In the genomic region with DNA sequence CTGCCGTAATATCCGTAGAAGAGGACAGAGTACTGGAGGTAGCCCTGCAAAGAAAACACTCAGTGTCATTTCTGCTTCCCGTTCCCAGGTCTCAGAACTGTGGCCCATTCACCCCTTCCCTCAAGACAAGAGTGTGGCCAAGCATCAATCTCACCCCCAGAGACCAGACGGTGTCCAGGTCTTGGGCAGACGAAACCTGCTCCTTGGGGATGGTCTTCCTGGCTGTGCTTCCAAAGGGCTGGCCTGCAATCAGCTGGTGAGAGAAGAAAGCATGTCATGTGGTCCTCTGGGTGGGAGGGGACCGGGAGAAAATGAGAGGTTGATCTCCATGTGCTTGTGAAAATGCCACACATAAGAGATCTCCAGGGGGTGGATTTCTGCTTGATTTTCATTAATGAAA, we compare ENCODE assay signal across 21 cellular contexts. TPM values are rescaled to one million over a fixed set of nuclear protein-coding genes. Genes with fewer than 3 reads are reported as not detected.
A peak's percentile ranks its signal among the peaks of the same experiment; 100 is the strongest.
DNase-seq lines count a peak whose midpoint lies in the region; ATAC-seq and TF ChIP-seq lines count a peak whose summit lies in the region.
"Had no signal": no experiment of that assay in that cellular context is flagged by ENCODE, and none has a peak within 500 bp of the region (broad histone marks: within the 10 kb centered on the region; RNA-seq: fewer than 3 reads in every experiment).

No MANE protein-coding gene starts in this region.

- H2BK12ac ChIP-seq in neuronal stem cell (ENCODE audit: low read length) = no peak overlapping the region
- no peak overlapping the region for H2BK12ac ChIP-seq in trophoblast cell (ENCODE audit: low read length)

- intact Hi-C loops in esophagus muscularis mucosa (cut with DNase I) (no loop called here), natural killer cell (cut with micrococcal nuclease) (no loop called here)

- no peak overlapping the region for H3K27ac Mint-ChIP-seq in natural killer cell
- H3K27ac Mint-ChIP-seq: CD14-positive monocyte; CD4-positive, alpha-beta memory T cell; CD4-positive, CD25-positive, alpha-beta regulatory T cell; CD8-positive, alpha-beta memory T cell had no signal

- TF ChIP-seq CTCF in esophagus muscularis mucosa (IDR thresholded peaks at IDR 0.05) = no peak
- TF ChIP-seq CTCF in natural killer cell (IDR thresholded peaks at IDR 0.05) = no peak

- TF ChIP-seq POLR2A in esophagus muscularis mucosa (IDR thresholded peaks at IDR 0.05; ENCODE audit: low read depth) = no peak

- H3K36me3 Mint-ChIP-seq in natural killer cell = no peaks in the 10 kb centered on the region
- H3K36me3 Mint-ChIP-seq: CD14-positive monocyte; CD4-positive, alpha-beta memory T cell had no signal

- H3K23ac ChIP-seq in neuronal stem cell (ENCODE audit: low read depth, low read length, poor library complexity) (no peak overlapping the region), trophoblast cell (ENCODE audit: low read length) (no peak overlapping the region)

- H2AFZ ChIP-seq in neuronal stem cell (ENCODE audit: low read length) = no peak overlapping the region
- H2AFZ ChIP-seq in trophoblast cell (ENCODE audit: insufficient read depth, low read length, poor library complexity) = no peak overlapping the region

- H3K27me3 Mint-ChIP-seq in natural killer cell (ENCODE audit: low read depth in 2 of 2) = peaks cover 5 to 14% of the 10 kb centered on the region in 2 donors

- no peak overlapping the region for H3K4me3 ChIP-seq in esophagus muscularis mucosa
- H3K4me3 ChIP-seq in neuronal stem cell (ENCODE audit: low read length in 2 of 2) = no peak overlapping the region
- H3K4me3 ChIP-seq in trophoblast cell (ENCODE audit: low read depth, low read length) = peak overlapping the region; percentile 10
- H3K4me3 ChIP-seq: BLaER1 had no signal

- H3K79me1 ChIP-seq in neuronal stem cell (ENCODE audit: low read depth, low read length) = no peaks in the 10 kb centered on the region
- no peaks in the 10 kb centered on the region for H3K79me1 ChIP-seq in trophoblast cell (ENCODE audit: low read length)

- H4K91ac ChIP-seq in neuronal stem cell (ENCODE audit: low read depth, low read length, poor library complexity) (no peak overlapping the region), trophoblast cell (ENCODE audit: low read depth, low read length) (no peak overlapping the region)

- DNase-seq in G401 (ENCODE audit: low spot score) (peak; percentile 34), esophagus muscularis mucosa (ENCODE audit: extremely low spot score) (peak; percentile 80), neuronal stem cell (ENCODE audit: low spot score) (no peak), trophoblast cell (no peak), natural killer cell (no peak), GF-D8 (lab: John Stamatoyannopoulos, UW) (no peak), T-helper 9 cell (no peak)
- DNase-seq: 8988T; ACHN; BE2C; Calu3; CD4-positive, alpha-beta memory T cell; CD4-positive, CD25-positive, alpha-beta regulatory T cell; CD8-positive, alpha-beta memory T cell; COR-L47; DMS79 treated with DMSO at 0.1 percent for 48 hours; GDM1 had no signal

- no peak overlapping the region for H2BK5ac ChIP-seq in neuronal stem cell (ENCODE audit: low read length)
- H2BK5ac ChIP-seq in trophoblast cell (ENCODE audit: low read depth, low read length, poor library complexity) = no peak overlapping the region

- no peaks in the 10 kb centered on the region for H3K4me1 Mint-ChIP-seq in natural killer cell
- H3K4me1 Mint-ChIP-seq: CD14-positive monocyte; CD4-positive, alpha-beta memory T cell; CD8-positive, alpha-beta memory T cell had no signal

- no peak overlapping the region for H4K12ac ChIP-seq in trophoblast cell (ENCODE audit: low read depth, low read length)

- H3K4me2 ChIP-seq in neuronal stem cell (ENCODE audit: insufficient read depth, low read length, poor library complexity, severe bottlenecking) = no peak overlapping the region
- H3K4me2 ChIP-seq in trophoblast cell (ENCODE audit: low read length) = no peak overlapping the region
- H3K4me2 ChIP-seq: BLaER1 had no signal

- no peaks in the 10 kb centered on the region for H3K36me3 ChIP-seq in esophagus muscularis mucosa
- no peaks in the 10 kb centered on the region for H3K36me3 ChIP-seq in neuronal stem cell (replicated peaks in 1 of 2; ENCODE audit: control insufficient read depth in 2 of 2, insufficient read depth in 2 of 2, low read length in 2 of 2)
- no peaks in the 10 kb centered on the region for H3K36me3 ChIP-seq in trophoblast cell (ENCODE audit: control insufficient read depth in 1 of 2, insufficient read depth in 2 of 2, low read length in 2 of 2)
- H3K36me3 ChIP-seq: BE2C, BLaER1 had no signal

- H2AK5ac ChIP-seq in neuronal stem cell (ENCODE audit: low read depth, low read length) (no peak overlapping the region), trophoblast cell (ENCODE audit: low read length) (no peak overlapping the region)

- H2BK15ac ChIP-seq in neuronal stem cell (ENCODE audit: low read length) = no peak overlapping the region

- H2BK120ac ChIP-seq in neuronal stem cell (ENCODE audit: low read depth, low read length) (no peak overlapping the region), trophoblast cell (ENCODE audit: insufficient read depth, low read length, poor library complexity) (no peak overlapping the region)

- in situ Hi-C loops in G401 (cut with HindIII; ENCODE audit: low sequenced_read_pairs) = no loop called here

- H3K4ac ChIP-seq in neuronal stem cell (ENCODE audit: low read length) (no peak overlapping the region), trophoblast cell (ENCODE audit: low read depth, low read length) (no peak overlapping the region)

- H3K27ac ChIP-seq in esophagus muscularis mucosa (replicated peaks in 1 of 4) (no peak overlapping the region), neuronal stem cell (replicated peaks; ENCODE audit: low read length) (no peak overlapping the region), trophoblast cell (ENCODE audit: low read depth, low read length) (no peak overlapping the region)
- H3K27ac ChIP-seq: BLaER1 had no signal

- H3K14ac ChIP-seq in neuronal stem cell (ENCODE audit: low read length) (no peak overlapping the region), trophoblast cell (ENCODE audit: low read length) (no peak overlapping the region)

- no peak overlapping the region for H3K4me3 Mint-ChIP-seq in natural killer cell
- H3K4me3 Mint-ChIP-seq: CD14-positive monocyte; CD4-positive, alpha-beta memory T cell; CD4-positive, CD25-positive, alpha-beta regulatory T cell; CD8-positive, alpha-beta memory T cell had no signal

- WGBS in esophagus muscularis mucosa = 92% methylated on average over 6 of the region's 6 CpGs
- no CpG with 5 or more reads among the region's 6 CpGs for WGBS in neuronal stem cell (ENCODE audit: extremely low coverage in 2 of 2, insufficient read length in 2 of 2, insufficient replicate concordance in 1 of 2), 2 donors
- no CpG with 5 or more reads among the region's 6 CpGs for WGBS in trophoblast cell (ENCODE audit: extremely low coverage, insufficient coverage, insufficient read length)

- no peaks in the 10 kb centered on the region for H3K9me3 Mint-ChIP-seq in natural killer cell
- H3K9me3 Mint-ChIP-seq: CD14-positive monocyte; CD4-positive, CD25-positive, alpha-beta regulatory T cell; CD8-positive, alpha-beta memory T cell had no signal

- H3K4me1 ChIP-seq in esophagus muscularis mucosa = no peaks in the 10 kb centered on the region
- peaks cover 0 to 1% of the 10 kb centered on the region in 2 donors for H3K4me1 ChIP-seq in neuronal stem cell (ENCODE audit: control insufficient read depth in 2 of 2, insufficient read depth in 1 of 2, low read depth in 1 of 2, low read length in 2 of 2)
- H3K4me1 ChIP-seq in trophoblast cell (ENCODE audit: control insufficient read depth in 1 of 2, insufficient read depth in 2 of 2, low read length in 2 of 2) = no peaks in the 10 kb centered on the region
- H3K4me1 ChIP-seq: BE2C, BLaER1 had no signal

- ATAC-seq in natural killer cell = no peak

- H3K9me3 ChIP-seq in esophagus muscularis mucosa = no peaks in the 10 kb centered on the region
- no peaks in the 10 kb centered on the region for H3K9me3 ChIP-seq in neuronal stem cell (replicated peaks in 1 of 2; ENCODE audit: control insufficient read depth in 2 of 2, insufficient read depth in 1 of 2, low read depth in 1 of 2, low read length in 2 of 2)
- peaks cover 2% of the 10 kb centered on the region for H3K9me3 ChIP-seq in trophoblast cell (ENCODE audit: insufficient read depth, low read depth, low read length)
- H3K9me3 ChIP-seq: BE2C, BLaER1 had no signal

- H3K9ac ChIP-seq in neuronal stem cell (ENCODE audit: low read depth, low read length, poor library complexity) (no peak overlapping the region), trophoblast cell (ENCODE audit: low read length) (no peak overlapping the region)
- H3K9ac ChIP-seq: BLaER1 had no signal

- H3K27me3 ChIP-seq in esophagus muscularis mucosa = no peaks in the 10 kb centered on the region
- peaks cover 0 to 4% (median 0%) of the 10 kb centered on the region in 3 experiments for H3K27me3 ChIP-seq in neuronal stem cell (ENCODE audit: control insufficient read depth in 3 of 3, insufficient read depth in 3 of 3, low read depth in 1 of 3, low read length in 3 of 3)
- no peaks in the 10 kb centered on the region for H3K27me3 ChIP-seq in trophoblast cell (ENCODE audit: insufficient read depth, low read length)
- H3K27me3 ChIP-seq: BLaER1 had no signal

- H4K8ac ChIP-seq in neuronal stem cell (ENCODE audit: low read depth, low read length) = no peak overlapping the region
- H4K8ac ChIP-seq in trophoblast cell (ENCODE audit: low read depth, low read length) = no peak overlapping the region

- no peak for TF ChIP-seq EP300 in esophagus muscularis mucosa (IDR thresholded peaks at IDR 0.05)

- peak overlapping the region; percentile 30 for H3K18ac ChIP-seq in neuronal stem cell (ENCODE audit: low read length)
- no peak overlapping the region for H3K18ac ChIP-seq in trophoblast cell (ENCODE audit: low read length)

- no peaks in the 10 kb centered on the region for H3K79me2 ChIP-seq in trophoblast cell (ENCODE audit: control insufficient read depth, insufficient read depth, low read length, poor library complexity)

RNA-seq across cellular contexts. Expression of a gene that starts 15.8 kb away (rescaled TPM):
- total RNA-seq in G401 (2014; rRNA removed; shearing (Covaris generic)) = not detected in 2 replicates
- total RNA-seq in esophagus muscularis mucosa (under 1 TPM; 0.17 to 0.99 (median 0.47) TPM), natural killer cell (not detected)
- 0.03 TPM for polyA plus RNA-seq in neuronal stem cell (2013, experiment 1 of 2)
- 0.01 TPM for polyA plus RNA-seq in neuronal stem cell (2013, experiment 2 of 2)
- polyA plus RNA-seq in trophoblast cell (2013) = 0.01 TPM in 1 of 2 replicates, not detected in the other
- total RNA-seq: A673; Calu3; CD4-positive, alpha-beta memory T cell; CD4-positive, CD25-positive, alpha-beta regulatory T cell; CD8-positive, alpha-beta memory T cell had no signal
- polyA plus RNA-seq: AG04450; CD14-positive monocyte; CD8-positive, alpha-beta memory T cell had no signal

RNA-seq across cellular contexts. Expression of a gene that starts 34.3 kb away (rescaled TPM):
- not detected in 2 replicates for total RNA-seq in G401 (2014; rRNA removed; shearing (Covaris generic))
- total RNA-seq in esophagus muscularis mucosa (1 to 10 TPM; 2.7 to 3.7 (median 3.0) TPM), natural killer cell (1 to 10 TPM; 4.7 to 6.6 (median 6.3) TPM)
- polyA plus RNA-seq in neuronal stem cell (2013, experiment 1 of 2) = 4.0 TPM
- 3.9 TPM for polyA plus RNA-seq in neuronal stem cell (2013, experiment 2 of 2)
- 2.6 and 2.7 TPM in 2 replicates for polyA plus RNA-seq in trophoblast cell (2013)

Comparison
In these comparisons a context has a peak if more than half of its experiments do, and no peak if none do; other contexts are left out.
1. DNase-seq: peak in G401 (single experiment) and esophagus muscularis mucosa (single experiment); none in neuronal stem cell (single experiment), trophoblast cell (0 of 2), natural killer cell (single experiment), GF-D8 (single experiment) and T-helper 9 cell (single experiment).